Comparison of ENCODE assay signal across 9 cellular contexts in genomic region chr6:24596717-24597116, GRCh38. TPM values are rescaled to one million over a fixed set of nuclear protein-coding genes. Genes with fewer than 3 reads are reported as not detected.
"Had no signal": no experiment of that assay in that cellular context is flagged by ENCODE, and none has a peak within 500 bp of the region (broad histone marks: within the 10 kb centered on the region; RNA-seq: fewer than 3 reads in every experiment).

No MANE protein-coding gene starts in this region.

- H3K36me3 ChIP-seq: HAP-1 had no signal

- DNase-seq: GM23248, GOT3, H7, IMR-90, KBM-7 had no signal

- H3K4me3 ChIP-seq: GM23248, HAP-1 had no signal

- H3K27ac ChIP-seq: GM23248, HL-60 had no signal

- ATAC-seq: HCT116 had no signal

- H2AFZ ChIP-seq: GM23248 had no signal

- H3K9me3 ChIP-seq: HAP-1 had no signal

- H3K9ac ChIP-seq: GM23248 had no signal

RNA-seq across cellular contexts. Expression of gene KIAA0319, which starts 49.3 kb away (rescaled TPM):
- total RNA-seq: GM23248, HT1080, IMR-90 had no signal
- polyA plus RNA-seq: IMR-90 had no signal
